Comparison of ENCODE assay signal across 8 cellular contexts in the genomic region with DNA sequence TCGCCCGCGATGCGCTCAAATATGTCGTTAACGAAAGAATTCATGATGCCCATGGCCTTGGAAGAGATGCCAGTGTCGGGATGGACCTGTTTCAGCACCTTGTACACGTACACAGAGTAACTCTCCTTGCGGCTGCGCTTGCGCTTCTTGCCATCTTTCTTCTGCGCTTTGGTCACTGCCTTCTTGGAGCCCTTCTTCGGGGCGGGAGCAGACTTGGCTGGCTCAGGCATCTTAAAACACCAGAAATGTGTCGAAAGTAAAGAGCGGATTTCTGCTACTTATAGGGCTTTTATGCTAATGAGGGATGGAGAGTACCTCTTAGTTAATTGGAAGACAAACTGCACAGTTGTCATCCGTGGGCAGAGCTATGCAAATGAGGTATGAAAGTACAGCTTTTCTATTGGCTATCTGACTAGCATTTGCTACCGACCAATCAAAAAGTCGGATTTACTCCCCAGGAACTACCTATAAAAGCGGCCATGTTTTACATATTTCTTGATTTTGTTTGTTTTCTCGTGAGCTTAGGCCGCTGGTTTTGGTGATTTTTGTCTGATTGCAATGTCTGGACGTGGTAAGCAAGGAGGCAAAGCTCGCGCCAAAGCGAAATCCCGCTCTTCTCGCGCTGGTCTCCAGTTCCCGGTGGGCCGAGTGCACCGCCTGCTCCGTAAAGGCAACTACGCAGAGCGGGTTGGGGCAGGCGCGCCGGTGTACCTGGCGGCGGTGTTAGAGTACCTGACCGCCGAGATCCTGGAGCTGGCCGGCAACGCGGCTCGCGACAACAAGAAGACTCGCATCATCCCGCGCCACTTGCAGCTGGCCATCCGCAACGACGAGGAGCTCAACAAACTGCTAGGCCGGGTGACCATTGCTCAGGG.
DNase-seq lines count a peak whose midpoint lies in the region; ATAC-seq and TF ChIP-seq lines count a peak whose summit lies in the region.

No MANE protein-coding gene starts in this region.

- H3K27me3 ChIP-seq in OCI-LY3 (ENCODE audit: low read depth, low read length): no peaks in the 10 kb centered on the region

- H4K20me1 ChIP-seq in OCI-LY3 (ENCODE audit: insufficient read depth, low read length): no peaks in the 10 kb centered on the region

- peaks cover 5% of the 10 kb centered on the region; the same call in 1 of the 2 replicates for H3K9me3 ChIP-seq in OCI-LY3 (ENCODE audit: insufficient read depth, low read length)

- H3K36me3 ChIP-seq in OCI-LY3 (replicated peaks; ENCODE audit: low read depth, low read length): peaks cover 7% of the 10 kb centered on the region

- H3K79me2 ChIP-seq in OCI-LY3 (ENCODE audit: low read length): peaks cover 28% of the 10 kb centered on the region

- H2AFZ ChIP-seq in OCI-LY3 (ENCODE audit: low read depth, low read length): no peak overlapping the region

- H3K27ac ChIP-seq in OCI-LY3 (ENCODE audit: low read length): peak overlapping the region; percentile 99

- peak overlapping the region; percentile 94 for H3K4me3 ChIP-seq in OCI-LY3 (ENCODE audit: low read length)

- ATAC-seq in GM21528 (IDR thresholded peaks at IDR 0.05; ENCODE audit: low FRiP score, unreplicated experiment): peak; percentile 82

- H3K4me2 ChIP-seq in OCI-LY3 (ENCODE audit: low read length): peak overlapping the region; percentile 86

- DNase-seq in DMS 273 treated with DMSO at 0.1 percent for 48 hours (lab: John Stamatoyannopoulos, UW): peak; percentile 99
- DNase-seq in HuH-7.5 (ENCODE audit: low spot score): peak; percentile 64
- DNase-seq in activated T-cell treated with anti-CD3 and anti-CD28 coated beads for 4 hours: peak; percentile 63
- DNase-seq in epidermal melanocyte (ENCODE audit: insufficient read length, low spot score): peak; percentile 92
- peak; percentile 98 for DNase-seq in midbrain (lab: John Stamatoyannopoulos, UW)
- DNase-seq in stimulated activated CD8-positive, alpha-beta memory T cell treated with anti-CD3 and anti-CD28 coated beads, Interleukin-2, amount 100 ng/mL, for 48 hours (ENCODE audit: low read depth in 2 of 2): peak; percentile 60 to 69

- H3K9ac ChIP-seq in OCI-LY3 (ENCODE audit: low read length): peak overlapping the region; percentile 98

- H3K4me1 ChIP-seq in OCI-LY3 (ENCODE audit: low read length): peaks cover 27% of the 10 kb centered on the region

- TF ChIP-seq CTCF in OCI-LY3 (IDR thresholded peaks at IDR 0.05; ENCODE audit: low read depth, low read length): no peak

Comparison
In these comparisons a context has a peak if more than half of its experiments do, and no peak if none do; other contexts are left out.
1. Peak in every context shown above with its lines: DNase-seq, ATAC-seq, H3K4me3 ChIP-seq and H3K27ac ChIP-seq.